ENCODE assay signal across 1 cellular context in genomic region chr17:6800422-6801027, GRCh38.
TF ChIP-seq lines count a peak whose summit lies in the region.

No MANE protein-coding gene starts in this region.

TF ChIP-seq in H1, 55 proteins besides CTCF, POLR2A, EP300 and RAD21:
- TF ChIP-seq USF2 (IDR thresholded peaks at IDR 0.05; ENCODE audit: low read length) (no peak), SP1 (IDR thresholded peaks at IDR 0.05; ENCODE audit: low read depth, low read length) (no peak), YY1 (IDR thresholded peaks at IDR 0.05; ENCODE audit: low read depth, low read length) (peak; percentile 58; the same call in 1 of the 2 replicates), KDM1A (IDR thresholded peaks at IDR 0.05; ENCODE audit: borderline replicate concordance, low read length) (no peak), CHD1 (IDR thresholded peaks at IDR 0.05; ENCODE audit: low read depth, low read length) (no peak), FOSL1 (IDR thresholded peaks at IDR 0.05; ENCODE audit: insufficient read depth, low read depth, low read length) (no peak), SIN3A (conservative IDR thresholded peaks at IDR 0.05 in 1 of 2, IDR thresholded peaks at IDR 0.05 in 1 of 2; ENCODE audit: low read depth in 1 of 2, low read length in 2 of 2) (no peak), E2F6 (IDR thresholded peaks at IDR 0.05) (peak; percentile 96), TEAD4 (IDR thresholded peaks at IDR 0.05; ENCODE audit: low read depth, low read length) (peak; percentile 92), HDAC2 (IDR thresholded peaks at IDR 0.05; ENCODE audit: borderline replicate concordance in 1 of 2, low read depth in 2 of 2, low read length in 2 of 2) (no peak), ZNF274 (IDR thresholded peaks at IDR 0.05; ENCODE audit: borderline replicate concordance, extremely low read depth, low read length) (no peak), MAX (IDR thresholded peaks at IDR 0.05) (peak; percentile 79), CHD7 (IDR thresholded peaks at IDR 0.05; ENCODE audit: insufficient replicate concordance, low read length) (no peak)
